20 cellular contexts compared by ENCODE assay signal in genomic region chr11:3003396-3004231, GRCh38. TPM values are rescaled to one million over a fixed set of nuclear protein-coding genes. Genes with fewer than 3 reads are reported as not detected.
A peak's percentile ranks its signal among the peaks of the same experiment; 100 is the strongest.
DNase-seq lines count a peak whose midpoint lies in the region; ATAC-seq and TF ChIP-seq lines count a peak whose summit lies in the region.
"Had no signal": no experiment of that assay in that cellular context is flagged by ENCODE, and none has a peak within 500 bp of the region (broad histone marks: within the 10 kb centered on the region; RNA-seq: fewer than 3 reads in every experiment).

No MANE protein-coding gene starts in this region.

- no peaks in the 10 kb centered on the region for H3K27me3 ChIP-seq in neutrophil
- H3K27me3 ChIP-seq: gastrocnemius medialis, transverse colon had no signal

- TF ChIP-seq CTCF in neutrophil (IDR thresholded peaks at IDR 0.05), result no peak

- no peaks in the 10 kb centered on the region for H3K9me3 ChIP-seq in neutrophil
- H3K9me3 ChIP-seq: gastrocnemius medialis, transverse colon had no signal

- no peak for ATAC-seq in activated naive CD8-positive, alpha-beta T cell treated with anti-CD3 and anti-CD28 coated beads, Interleukin-2, amount 50 U/mL, for 24 hours
- ATAC-seq in HG03097 (IDR thresholded peaks at IDR 0.05; ENCODE audit: low FRiP score, unreplicated experiment), result no peak
- ATAC-seq in GM18502 (IDR thresholded peaks at IDR 0.05; ENCODE audit: poor library complexity, unreplicated experiment), result no peak
- ATAC-seq: effector memory CD8-positive, alpha-beta T cell; gastrocnemius medialis had no signal

- H3K36me3 Mint-ChIP-seq in activated naive CD8-positive, alpha-beta T cell, result peaks cover 3% of the 10 kb centered on the region
- peaks cover 43% of the 10 kb centered on the region for H3K36me3 Mint-ChIP-seq in activated naive CD8-positive, alpha-beta T cell treated with anti-CD3 and anti-CD28 coated beads, Interleukin-2, amount 50 U/mL, for 24 hours (ENCODE audit: low read depth)

- no peak for DNase-seq in activated naive CD8-positive, alpha-beta T cell treated with anti-CD3 and anti-CD28 coated beads, Interleukin-2, amount 50 U/mL, for 24 hours
- DNase-seq in SK-N-DZ (ENCODE audit: low spot score) (no peak), RPMI8226 (no peak)
- DNase-seq: activated CD4-positive, CD25-positive, alpha-beta regulatory T cell; activated naive CD4-positive, alpha-beta T cell treated with anti-CD3 and anti-CD28 coated beads for 36 hours; effector memory CD8-positive, alpha-beta T cell; EL; NCI-H774; retina; stimulated activated CD4-positive, alpha-beta T cell treated with anti-CD3 and anti-CD28 coated beads, Interleukin-1b, Interleukin-23, amount 100 ng/mL, for 48 hours; T-helper 1 cell; transverse colon had no signal

- H3K4me1 ChIP-seq in neutrophil (ENCODE audit: control insufficient read depth in 1 of 2, insufficient read depth in 1 of 2, low read depth in 1 of 2, low read length in 1 of 2), result peaks cover 11 to 19% of the 10 kb centered on the region in 2 experiments

- no peak overlapping the region for H3K4me3 ChIP-seq in neutrophil (ENCODE audit: low read depth in 1 of 2, low read length in 1 of 2)
- H3K4me3 ChIP-seq: gastrocnemius medialis, transverse colon had no signal

- no peaks in the 10 kb centered on the region for H3K9me3 Mint-ChIP-seq in activated naive CD8-positive, alpha-beta T cell (ENCODE audit: low read depth)
- H3K9me3 Mint-ChIP-seq in activated naive CD8-positive, alpha-beta T cell treated with anti-CD3 and anti-CD28 coated beads, Interleukin-2, amount 50 U/mL, for 24 hours, result no peaks in the 10 kb centered on the region
- H3K9me3 Mint-ChIP-seq: activated naive CD4-positive, alpha-beta T cell treated with anti-CD3 and anti-CD28 coated beads for 36 hours; CD4-positive, alpha-beta T cell; effector memory CD8-positive, alpha-beta T cell; nephron had no signal

- H3K27ac ChIP-seq in cingulate gyrus (ENCODE audit: low read depth, low read length) (peak overlapping the region; percentile 99), neutrophil (peak overlapping the region; percentile 10)
- H3K27ac ChIP-seq: gastrocnemius medialis, transverse colon had no signal

- peak overlapping the region; percentile 32 for H3K4me3 Mint-ChIP-seq in activated naive CD8-positive, alpha-beta T cell
- no peak overlapping the region for H3K4me3 Mint-ChIP-seq in activated naive CD8-positive, alpha-beta T cell treated with anti-CD3 and anti-CD28 coated beads, Interleukin-2, amount 50 U/mL, for 24 hours
- H3K4me3 Mint-ChIP-seq: activated naive CD4-positive, alpha-beta T cell treated with anti-CD3 and anti-CD28 coated beads for 36 hours; CD4-positive, alpha-beta T cell; effector memory CD8-positive, alpha-beta T cell; nephron had no signal

- H3K36me3 ChIP-seq in neutrophil, result peaks cover 95% of the 10 kb centered on the region

- peaks cover 50% of the 10 kb centered on the region for H3K4me1 Mint-ChIP-seq in activated naive CD8-positive, alpha-beta T cell (ENCODE audit: low read depth)
- H3K4me1 Mint-ChIP-seq in activated naive CD8-positive, alpha-beta T cell treated with anti-CD3 and anti-CD28 coated beads, Interleukin-2, amount 50 U/mL, for 24 hours, result peaks cover 12% of the 10 kb centered on the region

- H3K27ac Mint-ChIP-seq in activated naive CD8-positive, alpha-beta T cell, result no peak overlapping the region
- no peak overlapping the region for H3K27ac Mint-ChIP-seq in activated naive CD8-positive, alpha-beta T cell treated with anti-CD3 and anti-CD28 coated beads, Interleukin-2, amount 50 U/mL, for 24 hours
- H3K27ac Mint-ChIP-seq: activated naive CD4-positive, alpha-beta T cell treated with anti-CD3 and anti-CD28 coated beads for 36 hours; CD4-positive, alpha-beta T cell had no signal

- no peaks in the 10 kb centered on the region for H3K27me3 Mint-ChIP-seq in activated naive CD8-positive, alpha-beta T cell
- H3K27me3 Mint-ChIP-seq in activated naive CD8-positive, alpha-beta T cell treated with anti-CD3 and anti-CD28 coated beads, Interleukin-2, amount 50 U/mL, for 24 hours, result no peaks in the 10 kb centered on the region
- H3K27me3 Mint-ChIP-seq: CD4-positive, alpha-beta T cell; effector memory CD8-positive, alpha-beta T cell had no signal

RNA-seq across cellular contexts. Expression of gene NAP1L4, which starts 11.5 kb away (rescaled TPM):
- polyA plus RNA-seq in SK-N-DZ (2014; cell fraction: cytosol; rRNA removed), result 173 and 181 TPM in 2 replicates
- polyA plus RNA-seq in SK-N-DZ (2014; cell fraction: nucleus; rRNA removed), result 198 and 215 TPM in 2 replicates

RNA-seq across cellular contexts. Expression of gene CARS1, which starts 53.6 kb away (rescaled TPM):
- polyA plus RNA-seq in SK-N-DZ (2014; cell fraction: cytosol; rRNA removed), result 41.4 and 43.6 TPM in 2 replicates
- 103 and 108 TPM in 2 replicates for polyA plus RNA-seq in SK-N-DZ (2014; cell fraction: nucleus; rRNA removed)
